In genomic region chr11:57728829-57729228, GRCh38 we compare ENCODE assay signal across 1 cellular context.
TF ChIP-seq lines count a peak whose summit lies in the region.

No MANE protein-coding gene starts in this region.

TF ChIP-seq in K562, 482 proteins besides CTCF, POLR2A, EP300 and RAD21:
- no peak for TF ChIP-seq ZNF518B (CRISPR knock-in tag; IDR thresholded peaks at IDR 0.05)
